In genomic region chr9:117377046-117377445, GRCh38 we compare ENCODE assay signal across 25 cellular contexts. TPM values are rescaled to one million over a fixed set of nuclear protein-coding genes. Genes with fewer than 3 reads are reported as not detected.
A peak's percentile ranks its signal among the peaks of the same experiment; 100 is the strongest.
DNase-seq lines count a peak whose midpoint lies in the region; ATAC-seq and TF ChIP-seq lines count a peak whose summit lies in the region.
"Had no signal": no experiment of that assay in that cellular context is flagged by ENCODE, and none has a peak within 500 bp of the region (broad histone marks: within the 10 kb centered on the region; RNA-seq: fewer than 3 reads in every experiment).

No MANE protein-coding gene starts in this region.

- TF ChIP-seq CTCF in SK-N-SH (IDR thresholded peaks at IDR 0.05): no peak

- 9% methylated on average over 5 of the region's 5 CpGs for WGBS in SK-N-SH (ENCODE audit: low lambda C conversion rate)

- H3K27me3 ChIP-seq in SK-N-SH (ENCODE audit: insufficient read depth) (no peaks in the 10 kb centered on the region), NT2/D1 (ENCODE audit: insufficient read depth, insufficient read length) (no peaks in the 10 kb centered on the region)
- H3K27me3 ChIP-seq: ascending aorta, right atrium auricular region, spleen had no signal

- H3K27ac Mint-ChIP-seq in activated naive CD4-positive, alpha-beta T cell treated with anti-CD3 and anti-CD28 coated beads, Interleukin-2, amount 50 U/mL, for 72 hours: no peak overlapping the region
- H3K27ac Mint-ChIP-seq: activated CD8-positive, alpha-beta T cell treated with anti-CD3 and anti-CD28 coated beads for 36 hours; activated naive CD8-positive, alpha-beta T cell treated with anti-CD3 and anti-CD28 coated beads, Interleukin-2, amount 10 ng/mL, durations not matched to agents 7 days and 5 days; mesothelial cell of epicardium; naive thymus-derived CD8-positive, alpha-beta T cell; T-helper 17 cell; type B pancreatic cell had no signal

- no peak for TF ChIP-seq RAD21 in SK-N-SH (IDR thresholded peaks at IDR 0.05; ENCODE audit: low read length)

- H3K9ac ChIP-seq in SK-N-SH (no peak overlapping the region), NT2/D1 (ENCODE audit: insufficient read length, low read depth) (peak overlapping the region; percentile 12)

- no peak for ATAC-seq in SK-N-SH treated with all-trans-retinoic acid at 6 μM for 48 hours
- ATAC-seq in activated T-cell treated with anti-CD3 and anti-CD28 coated beads, Interleukin-2, amount 50 U/mL, for 4 hours: no peak
- ATAC-seq in HG02885 (IDR thresholded peaks at IDR 0.05; ENCODE audit: poor library complexity, unreplicated experiment): no peak
- no peak for ATAC-seq in activated naive CD4-positive, alpha-beta T cell treated with anti-CD3 and anti-CD28 coated beads, Interleukin-2, amount 50 U/mL, for 72 hours
- ATAC-seq: activated CD8-positive, alpha-beta T cell treated with anti-CD3 and anti-CD28 coated beads for 36 hours; naive thymus-derived CD8-positive, alpha-beta T cell; T-helper 17 cell had no signal

- peak overlapping the region in 1 of 2 experiments; percentile 65; a peak in 2 of 4 replicates for H3K27ac ChIP-seq in SK-N-SH (ENCODE audit: low read depth in 2 of 2, low read length in 1 of 2)
- H3K27ac ChIP-seq: ascending aorta, right atrium auricular region, RWPE1, spleen had no signal

- H3K4me1 ChIP-seq in SK-N-SH (ENCODE audit: control insufficient read depth in 1 of 2, insufficient read depth in 2 of 2, low read depth in 1 of 2, low read length in 1 of 2) (peaks cover 0 to 28% of the 10 kb centered on the region in 2 experiments; a peak in 2 of 4 replicates), NT2/D1 (ENCODE audit: insufficient read depth, insufficient read length) (no peaks in the 10 kb centered on the region)
- H3K4me1 ChIP-seq: ascending aorta, right atrium auricular region, spleen had no signal

- H3K4me3 ChIP-seq in SK-N-SH (ENCODE audit: low read depth in 2 of 2, low read length in 1 of 2) (no peak overlapping the region), NT2/D1 (ENCODE audit: insufficient read length, low read depth) (no peak overlapping the region)
- H3K4me3 ChIP-seq: ascending aorta, right atrium auricular region, spleen had no signal

- no peaks in the 10 kb centered on the region for H3K36me3 ChIP-seq in SK-N-SH (replicated peaks in 1 of 2; ENCODE audit: control insufficient read depth in 1 of 2, insufficient read depth in 2 of 2, low read length in 1 of 2)
- H3K36me3 ChIP-seq in NT2/D1 (ENCODE audit: insufficient read depth, insufficient read length, low read length): no peaks in the 10 kb centered on the region
- H3K36me3 ChIP-seq: ascending aorta, right atrium auricular region, spleen had no signal

- H3K4me3 Mint-ChIP-seq in activated T-cell treated with anti-CD3 and anti-CD28 coated beads, Interleukin-2, amount 50 U/mL, for 4 hours: no peak overlapping the region
- H3K4me3 Mint-ChIP-seq: activated CD8-positive, alpha-beta T cell treated with anti-CD3 and anti-CD28 coated beads for 36 hours; activated naive CD8-positive, alpha-beta T cell treated with anti-CD3 and anti-CD28 coated beads, Interleukin-2, amount 10 ng/mL, durations not matched to agents 7 days and 5 days; mesothelial cell of epicardium; naive thymus-derived CD8-positive, alpha-beta T cell; T-helper 17 cell; type B pancreatic cell had no signal

- H3K9me3 Mint-ChIP-seq in activated T-cell treated with anti-CD3 and anti-CD28 coated beads, Interleukin-2, amount 50 U/mL, for 4 hours: peaks cover 7% of the 10 kb centered on the region
- peaks cover 20 to 28% of the 10 kb centered on the region in 2 donors for H3K9me3 Mint-ChIP-seq in activated naive CD4-positive, alpha-beta T cell treated with anti-CD3 and anti-CD28 coated beads, Interleukin-2, amount 50 U/mL, for 72 hours
- H3K9me3 Mint-ChIP-seq: activated CD8-positive, alpha-beta T cell treated with anti-CD3 and anti-CD28 coated beads for 36 hours; mesothelial cell of epicardium had no signal

- CTCF ChIA-PET in SK-N-SH (lab: Yijun Ruan, JAX): interaction anchor here (0.8 to 2.5 kb wide), 7 partner anchors 9 to 130 kb away, joined by 3 to 11 read pairs (median 4); no protein-coding TSS in a partner anchor

- H3K36me3 Mint-ChIP-seq in activated T-cell treated with anti-CD3 and anti-CD28 coated beads, Interleukin-2, amount 50 U/mL, for 4 hours (ENCODE audit: insufficient read depth): no peaks in the 10 kb centered on the region
- H3K36me3 Mint-ChIP-seq in activated naive CD4-positive, alpha-beta T cell treated with anti-CD3 and anti-CD28 coated beads, Interleukin-2, amount 50 U/mL, for 72 hours: peaks cover 0 to 5% of the 10 kb centered on the region in 2 donors
- H3K36me3 Mint-ChIP-seq: activated naive CD8-positive, alpha-beta T cell treated with anti-CD3 and anti-CD28 coated beads, Interleukin-2, amount 10 ng/mL, durations not matched to agents 7 days and 5 days; mesothelial cell of epicardium; type B pancreatic cell had no signal

- H3K4me1 Mint-ChIP-seq in activated T-cell treated with anti-CD3 and anti-CD28 coated beads, Interleukin-2, amount 50 U/mL, for 4 hours (ENCODE audit: low read depth): no peaks in the 10 kb centered on the region
- H3K4me1 Mint-ChIP-seq: activated naive CD8-positive, alpha-beta T cell treated with anti-CD3 and anti-CD28 coated beads, Interleukin-2, amount 10 ng/mL, durations not matched to agents 7 days and 5 days; naive thymus-derived CD8-positive, alpha-beta T cell; T-helper 17 cell had no signal

- H4K20me1 ChIP-seq in SK-N-SH (ENCODE audit: insufficient read depth): no peaks in the 10 kb centered on the region

- H3K9me3 ChIP-seq in SK-N-SH (no peaks in the 10 kb centered on the region), NT2/D1 (ENCODE audit: insufficient read depth, low read length) (no peaks in the 10 kb centered on the region)
- H3K9me3 ChIP-seq: ascending aorta, right atrium auricular region had no signal

- H3F3A ChIP-seq in SK-N-SH (replicated peaks; ENCODE audit: insufficient read depth): no peaks in the 10 kb centered on the region

- H2AFZ ChIP-seq in SK-N-SH (ENCODE audit: low read depth): no peak overlapping the region

- no peaks in the 10 kb centered on the region for H3K79me2 ChIP-seq in SK-N-SH (ENCODE audit: insufficient read depth)

- DNase-seq in SK-N-SH (peak; percentile 6), NT2/D1 (ENCODE audit: low read depth, low spot score) (peak; percentile 16), iPS-NIHi7 (ENCODE audit: extremely low spot score) (peak; percentile 61)
- no peak for DNase-seq in activated naive CD4-positive, alpha-beta T cell treated with anti-CD3 and anti-CD28 coated beads, Interleukin-2, amount 50 U/mL, for 16 hours
- DNase-seq in activated T-cell treated with anti-CD3 and anti-CD28 coated beads, Interleukin-2, amount 50 U/mL, for 4 hours: no peak
- no peak for DNase-seq in activated naive CD4-positive, alpha-beta T cell treated with anti-CD3 and anti-CD28 coated beads, Interleukin-2, amount 50 U/mL, for 72 hours (ENCODE audit: low spot score in 2 of 2)
- DNase-seq: activated CD4-positive, alpha-beta T cell treated with anti-CD3 and anti-CD28 coated beads for 1 hour; activated CD8-positive, alpha-beta T cell treated with anti-CD3 and anti-CD28 coated beads for 36 hours; activated naive CD8-positive, alpha-beta T cell treated with anti-CD3 and anti-CD28 coated beads, Interleukin-2, amount 10 ng/mL, durations not matched to agents 7 days and 5 days; cortex of kidney; HCEC 1CT; hippocampal formation; naive thymus-derived CD8-positive, alpha-beta T cell; NCI-H1105 treated with DMSO at 0.1 percent for 48 hours; NCI-H774; spleen; stimulated activated CD4-positive, alpha-beta T cell treated with anti-CD3 and anti-CD28 coated beads, Interleukin-2, amount 100 ng/mL, for 48 hours; T-helper 17 cell had no signal

- no peaks in the 10 kb centered on the region for H3K9me2 ChIP-seq in SK-N-SH

- no peaks in the 10 kb centered on the region for H3K27me3 Mint-ChIP-seq in activated T-cell treated with anti-CD3 and anti-CD28 coated beads, Interleukin-2, amount 50 U/mL, for 4 hours (ENCODE audit: low read depth)
- H3K27me3 Mint-ChIP-seq: activated CD8-positive, alpha-beta T cell treated with anti-CD3 and anti-CD28 coated beads for 36 hours; activated naive CD8-positive, alpha-beta T cell treated with anti-CD3 and anti-CD28 coated beads, Interleukin-2, amount 10 ng/mL, durations not matched to agents 7 days and 5 days; T-helper 17 cell; type B pancreatic cell had no signal

- H3K4me2 ChIP-seq in SK-N-SH: no peak overlapping the region

- no peak for TF ChIP-seq EP300 in SK-N-SH (IDR thresholded peaks at IDR 0.05; ENCODE audit: borderline replicate concordance in 1 of 2, low read depth in 1 of 2, low read length in 1 of 2)

- POLR2A ChIA-PET in SK-N-SH (lab: Yijun Ruan, JAX): interaction anchor here (1.1 kb wide), 1 partner anchor 17 kb away, joined by 3 read pairs; no protein-coding TSS in a partner anchor

TF ChIP-seq in SK-N-SH, 30 proteins besides CTCF, POLR2A, EP300 and RAD21 (continues in another document):
- TF ChIP-seq NFIC (IDR thresholded peaks at IDR 0.05; ENCODE audit: borderline replicate concordance): no peak
- no peak for TF ChIP-seq USF1 (IDR thresholded peaks at IDR 0.05; ENCODE audit: borderline replicate concordance, low read depth)

TF ChIP-seq in SK-N-SH treated with all-trans-retinoic acid at 6 μM for 48 hours, 23 proteins besides CTCF, POLR2A, EP300 and RAD21 (continues in another document):
- TF ChIP-seq ESRRG (CRISPR knock-in tag; IDR thresholded peaks at IDR 0.05) (no peak), ZC3H10 (CRISPR knock-in tag; IDR thresholded peaks at IDR 0.05) (no peak), POU6F1 (CRISPR knock-in tag; IDR thresholded peaks at IDR 0.05; ENCODE audit: borderline replicate concordance, low read depth) (no peak), GLIS3 (CRISPR knock-in tag; IDR thresholded peaks at IDR 0.05) (no peak), BACH2 (CRISPR knock-in tag; IDR thresholded peaks at IDR 0.05; ENCODE audit: borderline replicate concordance) (no peak), ZNF8 (CRISPR knock-in tag; IDR thresholded peaks at IDR 0.05) (no peak)

RNA-seq across cellular contexts. Expression of gene ASTN2, which starts 37.8 kb away (rescaled TPM):
- 6.6 and 8.9 TPM in 2 replicates for polyA plus RNA-seq in SK-N-SH (2012; rRNA removed)
- polyA plus RNA-seq in SK-N-SH (2012; cell fraction: cytosol; rRNA removed): 5.3 and 8.5 TPM in 2 replicates
- 4.5 and 5.1 TPM in 2 replicates for polyA plus RNA-seq in SK-N-SH (2012; cell fraction: nucleus; rRNA removed)
- 1 to 10 TPM; 1.7 to 1.8 (median 1.7) TPM for total RNA-seq in activated T-cell treated with anti-CD3 and anti-CD28 coated beads, Interleukin-2, amount 50 U/mL, for 4 hours
- total RNA-seq in activated naive CD4-positive, alpha-beta T cell treated with anti-CD3 and anti-CD28 coated beads, Interleukin-2, amount 50 U/mL, for 72 hours: 1 to 10 TPM; 4.5 to 5.4 TPM

Comparison
In these comparisons a context has a peak if more than half of its experiments do, and no peak if none do; other contexts are left out.
1. DNase-seq: peak in SK-N-SH (single experiment), NT2/D1 (single experiment) and iPS-NIHi7 (single experiment); none in activated naive CD4-positive, alpha-beta T cell treated with anti-CD3 and anti-CD28 coated beads, Interleukin-2, amount 50 U/mL, for 16 hours (single experiment), activated T-cell treated with anti-CD3 and anti-CD28 coated beads, Interleukin-2, amount 50 U/mL, for 4 hours (single experiment) and activated naive CD4-positive, alpha-beta T cell treated with anti-CD3 and anti-CD28 coated beads, Interleukin-2, amount 50 U/mL, for 72 hours (0 of 2).